2 cellular contexts compared by ENCODE assay signal in the genomic region with DNA sequence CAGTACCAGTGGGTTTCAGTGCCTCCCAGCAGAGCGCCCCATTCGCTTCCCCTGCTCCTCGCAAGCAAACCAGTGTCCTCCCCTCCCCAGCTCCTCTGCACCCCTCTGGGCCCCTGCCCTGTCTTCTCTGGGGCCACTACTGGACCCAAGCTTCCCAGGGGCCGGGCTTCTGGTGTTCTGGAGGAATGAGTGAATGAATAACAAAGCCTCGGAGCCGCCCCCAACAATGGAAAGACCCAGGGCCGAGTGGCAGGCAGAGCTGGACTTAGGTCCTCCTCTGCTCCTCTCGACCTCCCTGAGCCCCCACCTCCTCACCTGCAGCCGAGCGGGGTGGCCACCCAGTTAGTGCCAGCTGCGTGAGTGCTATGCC.
TF ChIP-seq lines count a peak whose summit lies in the region.

No MANE protein-coding gene starts in this region.

TF ChIP-seq in HEK293, 187 proteins besides CTCF, POLR2A, EP300 and RAD21 (continued from another document):
- TF ChIP-seq, protein P1, sequence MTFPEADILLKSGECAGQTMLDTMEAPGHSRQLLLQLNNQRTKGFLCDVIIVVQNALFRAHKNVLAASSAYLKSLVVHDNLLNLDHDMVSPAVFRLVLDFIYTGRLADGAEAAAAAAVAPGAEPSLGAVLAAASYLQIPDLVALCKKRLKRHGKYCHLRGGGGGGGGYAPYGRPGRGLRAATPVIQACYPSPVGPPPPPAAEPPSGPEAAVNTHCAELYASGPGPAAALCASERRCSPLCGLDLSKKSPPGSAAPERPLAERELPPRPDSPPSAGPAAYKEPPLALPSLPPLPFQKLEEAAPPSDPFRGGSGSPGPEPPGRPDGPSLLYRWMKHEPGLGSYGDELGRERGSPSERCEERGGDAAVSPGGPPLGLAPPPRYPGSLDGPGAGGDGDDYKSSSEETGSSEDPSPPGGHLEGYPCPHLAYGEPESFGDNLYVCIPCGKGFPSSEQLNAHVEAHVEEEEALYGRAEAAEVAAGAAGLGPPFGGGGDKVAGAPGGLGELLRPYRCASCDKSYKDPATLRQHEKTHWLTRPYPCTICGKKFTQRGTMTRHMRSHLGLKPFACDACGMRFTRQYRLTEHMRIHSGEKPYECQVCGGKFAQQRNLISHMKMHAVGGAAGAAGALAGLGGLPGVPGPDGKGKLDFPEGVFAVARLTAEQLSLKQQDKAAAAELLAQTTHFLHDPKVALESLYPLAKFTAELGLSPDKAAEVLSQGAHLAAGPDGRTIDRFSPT (tag by site-specific recombination; IDR thresholded peaks at IDR 0.05): no peak
- TF ChIP-seq ZNF248 (tag by site-specific recombination; IDR thresholded peaks at IDR 0.05) (no peak), GLIS2 (tag by site-specific recombination; IDR thresholded peaks at IDR 0.05) (no peak), ZNF785 (tag by site-specific recombination; IDR thresholded peaks at IDR 0.05) (no peak)
TF ChIP-seq in HEK293: peak in this region for 1.

TF ChIP-seq in SK-N-SH, 30 proteins besides CTCF, POLR2A, EP300 and RAD21 (continued from another document):
- TF ChIP-seq EZH2phosphoT487 (IDR thresholded peaks at IDR 0.05; ENCODE audit: borderline replicate concordance, low read depth): no peak
- TF ChIP-seq, protein P2, sequence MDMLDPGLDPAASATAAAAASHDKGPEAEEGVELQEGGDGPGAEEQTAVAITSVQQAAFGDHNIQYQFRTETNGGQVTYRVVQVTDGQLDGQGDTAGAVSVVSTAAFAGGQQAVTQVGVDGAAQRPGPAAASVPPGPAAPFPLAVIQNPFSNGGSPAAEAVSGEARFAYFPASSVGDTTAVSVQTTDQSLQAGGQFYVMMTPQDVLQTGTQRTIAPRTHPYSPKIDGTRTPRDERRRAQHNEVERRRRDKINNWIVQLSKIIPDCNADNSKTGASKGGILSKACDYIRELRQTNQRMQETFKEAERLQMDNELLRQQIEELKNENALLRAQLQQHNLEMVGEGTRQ (IDR thresholded peaks at IDR 0.05; ENCODE audit: borderline replicate concordance, low read depth, low read length): no peak
